21 cellular contexts compared by ENCODE assay signal in the genomic region with DNA sequence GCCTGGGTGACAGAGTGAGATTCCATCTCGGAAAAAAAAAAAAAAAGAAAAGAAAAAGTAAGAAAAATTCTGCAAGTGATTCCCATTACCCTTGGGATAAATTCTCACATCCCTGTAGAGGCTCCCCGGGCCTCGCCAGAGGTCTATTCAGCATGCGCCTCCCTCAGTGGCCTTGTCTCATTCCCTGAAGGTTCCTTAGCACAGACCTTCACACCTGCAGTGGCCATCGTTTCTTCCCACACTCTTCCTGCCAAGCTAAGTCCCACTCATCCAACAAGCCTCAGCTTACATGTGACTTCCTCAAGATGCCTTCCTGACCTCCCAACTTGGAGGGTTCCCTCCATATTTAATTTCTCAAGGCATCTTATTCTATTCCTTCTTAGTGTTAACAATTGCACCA. TPM values are rescaled to one million over a fixed set of nuclear protein-coding genes. Genes with fewer than 3 reads are reported as not detected.
DNase-seq lines count a peak whose midpoint lies in the region; ATAC-seq, FAIRE-seq and TF ChIP-seq lines count a peak whose summit lies in the region.
"Had no signal": no experiment of that assay in that cellular context is flagged by ENCODE, and none has a peak within 500 bp of the region (broad histone marks: within the 10 kb centered on the region; RNA-seq: fewer than 3 reads in every experiment).

No MANE protein-coding gene starts in this region.

- no peaks in the 10 kb centered on the region for H3K27me3 ChIP-seq in H1 (replicated peaks in 1 of 4; ENCODE audit: control insufficient read depth in 3 of 4, extremely low read depth in 1 of 4, insufficient read depth in 3 of 4, low read length in 3 of 4)
- H3K27me3 ChIP-seq: BLaER1 had no signal

- no peak overlapping the region for H2BK5ac ChIP-seq in H1 (ENCODE audit: low read depth, low read length)

- H3K79me1 ChIP-seq in H1 (ENCODE audit: low read depth, low read length): no peaks in the 10 kb centered on the region

- H2BK12ac ChIP-seq in H1 (ENCODE audit: low read depth, low read length): no peak overlapping the region

- H2BK15ac ChIP-seq in H1 (ENCODE audit: low read length): no peak overlapping the region

- 99% methylated on average over 4 of the region's 5 CpGs; no CpG with 5 or more reads in 1 of the 2 experiments for WGBS in H1 (ENCODE audit: extremely low coverage in 1 of 2, insufficient coverage in 1 of 2, insufficient read length in 1 of 2, insufficient replicate concordance in 2 of 2, low coverage in 1 of 2, low lambda C conversion rate in 2 of 2, missing lambda C conversion rate in 1 of 2), 2 experiments

- H3K27ac ChIP-seq in HEK293 (ENCODE audit: extremely low read depth, low read depth, low read length) (no peak overlapping the region), H1 (ENCODE audit: low read depth, low read length) (no peak overlapping the region)
- H3K27ac ChIP-seq: 22Rv1, BLaER1, C4-2B had no signal

- no peak for ATAC-seq in GM21723 (IDR thresholded peaks at IDR 0.05; ENCODE audit: unreplicated experiment)
- ATAC-seq: CD8-positive, alpha-beta T cell; GM12878; GM23338 had no signal

- POLR2A ChIA-PET in HEK293 (lab: Yijun Ruan, JAX): no interaction called here
- POLR2A ChIA-PET in H1 (lab: Charles Lee; ENCODE audit: partially characterized antibody): no interaction called here
- POLR2A ChIA-PET in GM10248 (lab: Yijun Ruan, JAX): no interaction called here

- no peak overlapping the region for H3K4ac ChIP-seq in H1 (replicated peaks; ENCODE audit: insufficient read length, low read depth, low read length)

- intact Hi-C loops in posterior vena cava (cut with DNase I): no loop called here

- H4K91ac ChIP-seq in H1 (replicated peaks; ENCODE audit: insufficient read length, low read length): no peak overlapping the region

- no peak overlapping the region for H2BK120ac ChIP-seq in H1 (replicated peaks; ENCODE audit: low read depth, low read length)

- no peak overlapping the region for H2BK20ac ChIP-seq in H1 (ENCODE audit: low read length)

- H3K9ac ChIP-seq in H1 (replicated peaks in 1 of 4; ENCODE audit: extremely low read depth in 1 of 4, low read depth in 3 of 4, low read length in 3 of 4): no peak overlapping the region
- H3K9ac ChIP-seq: BLaER1 had no signal

- DNase-seq in H1 (ENCODE audit: low read depth in 1 of 2, low spot score in 2 of 2) (no peak), posterior vena cava (ENCODE audit: low spot score) (peak; percentile 23), GM10248 (ENCODE audit: extremely low spot score) (no peak), cerebellum (ENCODE audit: low spot score) (no peak)
- DNase-seq: Caco-2; CD4-positive, CD25-positive, alpha-beta regulatory T cell; CD8-positive, alpha-beta T cell; DMS153; DND-41 had no signal

- no peak overlapping the region for H4K5ac ChIP-seq in H1 (ENCODE audit: insufficient read length, low read depth, low read length)

- no peak overlapping the region for H3K14ac ChIP-seq in H1 (ENCODE audit: insufficient read length)

- no peak overlapping the region for H3K23ac ChIP-seq in H1 (ENCODE audit: insufficient read length)

- no peaks in the 10 kb centered on the region for H3K79me2 ChIP-seq in H1 (ENCODE audit: control insufficient read depth in 1 of 2, insufficient read depth in 2 of 2, low read length in 2 of 2)

- H3K18ac ChIP-seq in H1 (ENCODE audit: extremely low read depth, low read length): no peak overlapping the region

- no peak for FAIRE-seq in H1 (lab: Jason Lieb, UNC)
- FAIRE-seq: A204.1, G401.6, GM12878, GM19239, H54 had no signal

- H3K4me3 ChIP-seq in HEK293 (ENCODE audit: low read depth, low read length) (no peak overlapping the region), H1 (ENCODE audit: extremely low read depth in 1 of 4, insufficient read depth in 2 of 4, low read depth in 3 of 4, low read length in 4 of 4) (no peak overlapping the region)
- H3K4me3 ChIP-seq: BLaER1, GM12878, GM23338, HAP-1 had no signal

- TF ChIP-seq CTCF in HEK293 (tag by site-specific recombination; IDR thresholded peaks at IDR 0.05): no peak
- no peak for TF ChIP-seq CTCF in H1 (IDR thresholded peaks at IDR 0.05; ENCODE audit: control extremely low read depth in 1 of 3, insufficient read depth in 1 of 3, low read depth in 1 of 3, low read length in 3 of 3)
- no peak for TF ChIP-seq CTCF in GM10248 (IDR thresholded peaks at IDR 0.05; ENCODE audit: control extremely low read depth, extremely low read depth, low read depth, missing control alignments)

- TF ChIP-seq EP300 in H1 (IDR thresholded peaks at IDR 0.05; ENCODE audit: borderline replicate concordance in 1 of 2, low read depth in 2 of 2, low read length in 2 of 2): no peak

- H2AFZ ChIP-seq in H1 (ENCODE audit: low read length): no peak overlapping the region
- H2AFZ ChIP-seq: GM23338 had no signal

- 0 out of 2 replicates have a peak overlapping the region, but pooled peaks have one; percentile 46 for H4K8ac ChIP-seq in H1 (ENCODE audit: extremely low read depth, insufficient read depth, low read length)

- TF ChIP-seq RAD21 in H1 (IDR thresholded peaks at IDR 0.05 in 1 of 2, conservative IDR thresholded peaks at IDR 0.05 in 1 of 2; ENCODE audit: low read depth in 2 of 2, low read length in 2 of 2): no peak

- H3K36me3 ChIP-seq in HEK293 (ENCODE audit: control insufficient read depth in 2 of 2, insufficient read depth in 1 of 2, low read length in 2 of 2) (no peaks in the 10 kb centered on the region), H1 (ENCODE audit: control insufficient read depth in 2 of 4, insufficient read depth in 4 of 4, low read length in 3 of 4) (no peaks in the 10 kb centered on the region)
- H3K36me3 ChIP-seq: BLaER1, HAP-1 had no signal

- H3K56ac ChIP-seq in H1 (replicated peaks; ENCODE audit: insufficient read length, low read depth, low read length): no peak overlapping the region

- H3K9me3 ChIP-seq in HEK293 (ENCODE audit: control insufficient read depth, insufficient read depth, low read depth, low read length) (no peaks in the 10 kb centered on the region), H1 (ENCODE audit: insufficient read depth in 2 of 2, low read depth in 1 of 2, low read length in 1 of 2) (no peaks in the 10 kb centered on the region)
- H3K9me3 ChIP-seq: BLaER1, Caco-2, HAP-1 had no signal

- CTCF ChIA-PET in HEK293 (lab: Yijun Ruan, JAX): interaction anchor here (0.6 kb wide), 1 partner anchor 22 kb away, joined by 3 read pairs; no protein-coding TSS in a partner anchor
- CTCF ChIA-PET in H1 (lab: Charles Lee; ENCODE audit: partially characterized antibody): interaction anchor here (1.5 to 8.8 kb wide), 2 partner anchors 13 to 20 kb away, joined by 3 to 55 read pairs; a partner anchor contains a TSS
- CTCF ChIA-PET in GM10248 (lab: Yijun Ruan, JAX): interaction anchor here (1.0 to 2.5 kb wide), 2 partner anchors 12 to 14 kb away, joined by 3 to 6 read pairs; no protein-coding TSS in a partner anchor

- H2AK5ac ChIP-seq in H1 (ENCODE audit: low read depth, low read length): no peak overlapping the region

- no peaks in the 10 kb centered on the region for H4K20me1 ChIP-seq in H1 (replicated peaks in 1 of 2; ENCODE audit: control insufficient read depth in 1 of 2, insufficient read depth in 2 of 2, low read length in 2 of 2)
- H4K20me1 ChIP-seq: BLaER1 had no signal

- H3K23me2 ChIP-seq in H1 (ENCODE audit: low read depth, low read length): no peaks in the 10 kb centered on the region

- no peaks in the 10 kb centered on the region for H3K4me1 ChIP-seq in HEK293 (ENCODE audit: control insufficient read depth, insufficient read depth, low read length)
- H3K4me1 ChIP-seq in H1 (replicated peaks in 1 of 4; ENCODE audit: control insufficient read depth in 3 of 4, insufficient read depth in 4 of 4, low read length in 3 of 4): no peaks in the 10 kb centered on the region
- H3K4me1 ChIP-seq: BLaER1, HAP-1 had no signal

- no peak for TF ChIP-seq POLR2A in H1 (IDR thresholded peaks at IDR 0.05; ENCODE audit: control extremely low read depth in 1 of 2, low read depth in 2 of 2, low read length in 2 of 2)

- no peak overlapping the region for H3K4me2 ChIP-seq in H1 (ENCODE audit: insufficient read depth in 1 of 2, low read depth in 2 of 2, low read length in 2 of 2)
- H3K4me2 ChIP-seq: BLaER1, GM23338 had no signal

TF ChIP-seq in H1, 55 proteins besides CTCF, POLR2A, EP300 and RAD21 (continues in another document):
- TF ChIP-seq YY1 (IDR thresholded peaks at IDR 0.05; ENCODE audit: low read depth, low read length) (no peak), KDM4A (IDR thresholded peaks at IDR 0.05; ENCODE audit: low read depth, low read length, severe bottlenecking) (no peak), POU5F1 (IDR thresholded peaks at IDR 0.05; ENCODE audit: low read depth, low read length) (no peak), RBBP5 (IDR thresholded peaks at IDR 0.05; ENCODE audit: borderline replicate concordance, low read depth, low read length) (no peak), SP4 (IDR thresholded peaks at IDR 0.05; ENCODE audit: low read length) (no peak), ASH2L (IDR thresholded peaks at IDR 0.05; ENCODE audit: low read length) (no peak), SUZ12 (IDR thresholded peaks at IDR 0.05; ENCODE audit: low read length) (no peak), MAFK (IDR thresholded peaks at IDR 0.05; ENCODE audit: low read depth, low read length) (no peak), EGR1 (IDR thresholded peaks at IDR 0.05; ENCODE audit: borderline replicate concordance, low read depth, low read length) (no peak)

RNA-seq across cellular contexts. Expression of a gene that starts 20.9 kb away (rescaled TPM):
- 13.3 and 14.6 TPM in 2 replicates for total RNA-seq in H1 (2021; fragmentation: NEBNext Ultra II Directional; extraction: Animal tissue kit (Norgen Biotek cat#: 25700))
- 3.5 and 7.5 TPM in 2 replicates for polyA plus RNA-seq in H1 (2011; rRNA removed)
- 3.0 TPM for polyA plus RNA-seq in H1 (2011; cell fraction: cytosol; rRNA removed)
- 7.0 TPM for polyA plus RNA-seq in H1 (2011; cell fraction: nucleus; rRNA removed)
- 10.5 to 13.6 TPM (median 12.9 TPM) in 4 replicates for polyA plus RNA-seq in H1 (2012, experiment 1 of 2)
- 10.4 TPM for polyA plus RNA-seq in H1 (2012, experiment 2 of 2)
- 12.1 TPM for polyA plus RNA-seq in H1 (2013, experiment 1 of 2)
- polyA plus RNA-seq in H1 (2013, experiment 2 of 2): 12.1 TPM
- 1.7 and 2.1 TPM in 2 replicates for polyA minus RNA-seq in H1 (2011; rRNA and poly(A)+ RNA removed)
- 6.9 TPM for polyA minus RNA-seq in H1 (2011; cell fraction: cytosol; rRNA and poly(A)+ RNA removed)
- polyA minus RNA-seq in H1 (2011; cell fraction: nucleus; rRNA and poly(A)+ RNA removed): 4.1 TPM
- total RNA-seq in posterior vena cava (10 to 100 TPM; 52.6 to 65.2 TPM), cerebellum (3.2 TPM)

RNA-seq across cellular contexts. Expression of a gene that starts 33.5 kb away (rescaled TPM):
- total RNA-seq in H1 (2021; fragmentation: NEBNext Ultra II Directional; extraction: Animal tissue kit (Norgen Biotek cat#: 25700)): 151 and 166 TPM in 2 replicates
- polyA plus RNA-seq in H1 (2011; rRNA removed): 37.4 and 50.4 TPM in 2 replicates
- 77.1 TPM for polyA plus RNA-seq in H1 (2011; cell fraction: cytosol; rRNA removed)
- polyA plus RNA-seq in H1 (2011; cell fraction: nucleus; rRNA removed): 103 TPM
- polyA plus RNA-seq in H1 (2012, experiment 1 of 2): 75.5 to 128 TPM (median 91.2 TPM) in 4 replicates
- 49.0 TPM for polyA plus RNA-seq in H1 (2012, experiment 2 of 2)
- polyA plus RNA-seq in H1 (2013, experiment 1 of 2): 94.8 TPM
- 88.8 TPM for polyA plus RNA-seq in H1 (2013, experiment 2 of 2)
- polyA minus RNA-seq in H1 (2011; rRNA and poly(A)+ RNA removed): 55.2 and 69.2 TPM in 2 replicates
- polyA minus RNA-seq in H1 (2011; cell fraction: cytosol; rRNA and poly(A)+ RNA removed): 35.9 TPM
- 83.5 TPM for polyA minus RNA-seq in H1 (2011; cell fraction: nucleus; rRNA and poly(A)+ RNA removed)
- 10 to 100 TPM; 78.8 to 90.7 TPM for total RNA-seq in posterior vena cava
- 87.7 TPM for total RNA-seq in cerebellum
